ENCODE assay signal across 8 cellular contexts in the genomic region with DNA sequence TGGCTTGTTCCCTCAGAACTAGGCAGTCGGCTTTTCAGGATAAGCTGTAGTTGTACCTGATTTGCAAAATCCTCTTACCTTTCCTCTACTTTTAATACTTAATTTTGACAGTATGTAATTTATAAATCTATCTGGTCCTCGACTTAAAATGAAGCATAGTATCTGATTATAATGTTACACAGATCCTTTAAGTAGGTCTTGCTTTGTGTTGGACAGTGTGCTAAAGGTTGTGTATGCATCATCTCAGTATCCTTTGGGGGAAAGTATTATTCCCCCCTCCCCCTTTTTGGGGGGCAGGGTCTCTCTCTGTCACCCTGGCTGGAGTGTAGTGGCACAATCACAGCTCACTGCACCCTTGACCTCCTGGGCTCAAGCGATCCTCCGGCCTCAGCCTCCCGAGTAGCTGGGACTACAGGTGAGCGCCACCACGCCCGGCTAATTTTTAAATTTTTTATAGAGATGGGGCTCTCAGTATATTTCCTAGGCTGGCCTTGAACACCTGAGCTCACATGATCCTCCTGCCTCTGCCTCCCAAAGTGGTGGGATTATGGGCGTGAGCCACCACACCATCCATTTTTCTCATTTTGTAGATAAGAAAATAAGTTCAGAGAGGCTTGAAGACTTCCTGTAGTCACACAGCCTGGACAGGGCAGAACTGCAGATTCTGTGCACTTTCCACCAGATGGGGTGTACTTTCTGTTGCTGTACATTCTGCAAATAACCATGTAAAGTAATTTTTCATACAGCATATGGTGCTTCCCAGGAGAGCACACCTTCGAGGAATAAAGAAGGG. TPM values are rescaled to one million over a fixed set of nuclear protein-coding genes. Genes with fewer than 3 reads are reported as not detected.
DNase-seq lines count a peak whose midpoint lies in the region; ATAC-seq and TF ChIP-seq lines count a peak whose summit lies in the region.

No MANE protein-coding gene starts in this region.

- H3K9me3 Mint-ChIP-seq in activated naive CD8-positive, alpha-beta T cell (ENCODE audit: low read depth) = no peaks in the 10 kb centered on the region
- no peaks in the 10 kb centered on the region for H3K9me3 Mint-ChIP-seq in type B pancreatic cell

- H3K27me3 ChIP-seq in heart left ventricle = peaks cover 0 to 4% (median 0%) of the 10 kb centered on the region in 9 donors
- no peaks in the 10 kb centered on the region for H3K27me3 ChIP-seq in right lobe of liver

- peak overlapping the region in 9 of 12 donors; percentile 50 to 97 (median 75) for H3K4me3 ChIP-seq in heart left ventricle
- peak overlapping the region in 2 of 3 donors; percentile 9 to 96 for H3K4me3 ChIP-seq in right lobe of liver

- peak overlapping the region; percentile 85 for H3K4me3 Mint-ChIP-seq in activated naive CD8-positive, alpha-beta T cell
- peak overlapping the region; percentile 98 for H3K4me3 Mint-ChIP-seq in type B pancreatic cell

- peak overlapping the region; percentile 97 for H3K27ac Mint-ChIP-seq in activated naive CD8-positive, alpha-beta T cell
- H3K27ac Mint-ChIP-seq in type B pancreatic cell = peak overlapping the region; percentile 94

- ATAC-seq in heart left ventricle (no peak), right lobe of liver (no peak)

- H3K4me1 ChIP-seq in heart left ventricle (peaks cover 0 to 42% (median 17%) of the 10 kb centered on the region in 12 donors), right lobe of liver (peaks cover 0 to 13% (median 3%) of the 10 kb centered on the region in 4 donors)

- no peak for TF ChIP-seq CTCF in heart left ventricle (IDR thresholded peaks at IDR 0.05)
- no peak for TF ChIP-seq CTCF in right lobe of liver (IDR thresholded peaks at IDR 0.05)
- TF ChIP-seq CTCF in type B pancreatic cell (conservative IDR thresholded peaks at IDR 0.05) = no peak
- no peak for TF ChIP-seq CTCF in GM13977 (IDR thresholded peaks at IDR 0.05; ENCODE audit: extremely low read depth, insufficient read depth, missing control alignments)

- H3K36me3 ChIP-seq in heart left ventricle = no peaks in the 10 kb centered on the region
- no peaks in the 10 kb centered on the region for H3K36me3 ChIP-seq in right lobe of liver

- in situ Hi-C loops in GM13977 (cut with MboI; ENCODE audit: low pct_unique_long_range_greater_than_20kb, low sequenced_read_pairs, unreplicated experiment) = loop anchor here (25.0 kb wide), 1 partner anchor 511 kb away; the partner anchor contains the start of gene ACBD6

- no peak for DNase-seq in heart left ventricle
- no peak for DNase-seq in cardiac septum (ENCODE audit: low spot score)
- no peak for DNase-seq in right lobe of liver
- no peak for DNase-seq in type B pancreatic cell (ENCODE audit: extremely low spot score, unreplicated experiment)
- no peak for DNase-seq in A172 (ENCODE audit: low spot score)
- DNase-seq in NCI-H82 treated with DMSO at 0.1 percent for 48 hours (lab: John Stamatoyannopoulos, UW; ENCODE audit: unreplicated experiment) = no peak
- DNase-seq in GM13977 (ENCODE audit: low spot score) = no peak

- H3K4me1 Mint-ChIP-seq in activated naive CD8-positive, alpha-beta T cell (ENCODE audit: low read depth) = peaks cover 33% of the 10 kb centered on the region
- peaks cover 14% of the 10 kb centered on the region for H3K4me1 Mint-ChIP-seq in type B pancreatic cell (ENCODE audit: unreplicated experiment)

- 72 to 74% (median 73%) methylated on average over 10 of the region's 10 CpGs for WGBS in heart left ventricle, 4 donors
- 68% methylated on average over 10 of the region's 10 CpGs for WGBS in right lobe of liver (ENCODE audit: insufficient coverage, low coverage, low lambda C conversion rate, missing lambda C conversion rate)

- H3K27ac ChIP-seq in heart left ventricle = peak overlapping the region in 11 of 12 donors; percentile 8 to 94 (median 62)
- no peak overlapping the region for H3K27ac ChIP-seq in right lobe of liver

- TF ChIP-seq POLR2A in heart left ventricle (IDR thresholded peaks at IDR 0.05) (no peak), right lobe of liver (IDR thresholded peaks at IDR 0.05) (no peak)

- no peaks in the 10 kb centered on the region for H3K9me3 ChIP-seq in heart left ventricle
- no peaks in the 10 kb centered on the region for H3K9me3 ChIP-seq in right lobe of liver

- intact Hi-C loops in heart left ventricle (cut with DNase I) = loop anchor here in 4 of 10 donors (5.0 to 10.0 kb wide), 5 partner anchors 64 to 519 kb away; partner anchors contain the start of genes ACBD6 (in 1 of the 4) and IER5 (in 1 of the 4)
- intact Hi-C loops in cardiac septum (cut with DNase I) = loop anchor here (2.0 to 5.0 kb wide), 3 partner anchors 65 to 119 kb away; partner anchors contain the start of genes IER5 and KIAA1614
- intact Hi-C loops in right lobe of liver (cut with DNase I) = no loop called here

- peaks cover 1% of the 10 kb centered on the region for H3K27me3 Mint-ChIP-seq in activated naive CD8-positive, alpha-beta T cell
- peaks cover 23% of the 10 kb centered on the region for H3K27me3 Mint-ChIP-seq in type B pancreatic cell

- peaks cover 4% of the 10 kb centered on the region for H3K36me3 Mint-ChIP-seq in activated naive CD8-positive, alpha-beta T cell
- no peaks in the 10 kb centered on the region for H3K36me3 Mint-ChIP-seq in type B pancreatic cell

RNA-seq across cellular contexts. Expression of gene STX6, which starts 0.8 kb away (rescaled TPM):
- total RNA-seq in heart left ventricle = 10 to 100 TPM in 2 of 9 donors, 1 to 10 TPM in 7; 5.0 to 13.6 (median 7.6) TPM
- polyA plus RNA-seq in heart left ventricle = 1 to 10 TPM; 3.5 to 7.1 TPM
- 8.3 TPM for total RNA-seq in cardiac septum
- total RNA-seq in right lobe of liver = 1 to 10 TPM; 2.8 to 6.9 (median 5.0) TPM
- 18.4 and 20.5 TPM in 2 replicates for total RNA-seq in type B pancreatic cell (ENCODE audit: low replicate concordance)
- total RNA-seq in A172 (2014; rRNA removed; shearing (Covaris generic)) = 34.1 and 42.1 TPM in 2 replicates

RNA-seq across cellular contexts. Expression of gene MR1, which starts 10.3 kb away (rescaled TPM):
- 10 to 100 TPM in 2 of 9 donors, 1 to 10 TPM in 7; 2.1 to 21.0 (median 3.8) TPM for total RNA-seq in heart left ventricle
- polyA plus RNA-seq in heart left ventricle = 1 to 10 TPM in 1 of 2 donors, under 1 TPM in 1; 0.65 to 2.4 TPM
- 4.6 TPM for total RNA-seq in cardiac septum
- total RNA-seq in right lobe of liver = 10 to 100 TPM in 1 of 6 experiments, 1 to 10 TPM in 5; 5.6 to 11.6 (median 6.6) TPM
- 0.62 and 0.99 TPM in 2 replicates for total RNA-seq in type B pancreatic cell (ENCODE audit: low replicate concordance)
- 19.6 and 21.1 TPM in 2 replicates for total RNA-seq in A172 (2014; rRNA removed; shearing (Covaris generic))

Comparison
In these comparisons a context has a peak if more than half of its experiments do, and no peak if none do; other contexts are left out.
1. H3K27ac ChIP-seq: peak in heart left ventricle (11 of 12); none in right lobe of liver (0 of 3).